7 cellular contexts compared by ENCODE assay signal in genomic region chr2:79054765-79055164, GRCh38. TPM values are rescaled to one million over a fixed set of nuclear protein-coding genes. Genes with fewer than 3 reads are reported as not detected.
"Had no signal": no experiment of that assay in that cellular context is flagged by ENCODE, and none has a peak within 500 bp of the region (broad histone marks: within the 10 kb centered on the region; RNA-seq: fewer than 3 reads in every experiment).

No MANE protein-coding gene starts in this region.

RNA-seq across cellular contexts. Expression of gene REG3G, which starts 29.3 kb away (rescaled TPM):
- total RNA-seq: GM23248, H4, H7, HepG2, HFFc6 had no signal
- polyA plus RNA-seq: GM23248, HepG2, IgD-negative memory B cell had no signal

RNA-seq across cellular contexts. Expression of gene REG1B, which starts 33.0 kb away (rescaled TPM):
- total RNA-seq: GM23248, H4, H7, HepG2, HFFc6, HT1080 had no signal
- polyA plus RNA-seq: GM23248, HepG2, IgD-negative memory B cell had no signal
